In the genomic region with DNA sequence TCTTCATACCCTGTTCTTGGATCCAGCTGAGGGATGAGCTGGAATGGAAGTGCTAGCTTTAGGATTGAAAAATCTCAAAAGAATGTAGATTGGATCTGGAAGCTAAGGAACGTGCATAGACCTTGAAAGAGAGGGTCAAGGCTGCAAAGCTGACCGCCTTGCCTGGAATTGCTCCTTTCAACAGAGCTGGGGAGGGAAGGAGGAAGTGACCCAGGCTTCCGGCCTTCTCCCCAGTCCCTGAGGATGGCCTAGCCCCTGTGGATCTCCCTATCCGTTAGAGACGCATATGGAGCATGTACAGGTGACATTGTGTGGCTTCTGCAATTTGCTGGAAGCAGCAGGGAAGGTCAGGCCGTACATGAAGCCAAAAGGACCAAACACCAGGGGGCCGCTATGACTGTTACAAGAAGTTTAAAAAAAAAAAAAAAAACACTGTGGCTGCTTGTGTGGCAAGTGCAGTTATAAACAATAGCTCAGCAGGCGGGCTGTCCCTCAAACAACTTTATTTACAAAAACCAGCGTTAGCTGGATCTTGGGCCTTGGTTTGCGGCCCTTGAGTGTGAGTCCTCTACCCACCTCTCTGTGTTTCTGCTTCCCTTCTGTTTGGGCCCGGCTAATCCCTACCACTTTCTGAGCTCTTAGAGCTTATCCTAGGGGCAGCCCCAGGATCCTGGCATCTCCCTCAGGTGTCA, we compare ENCODE assay signal across 20 cellular contexts.
DNase-seq lines count a peak whose midpoint lies in the region; TF ChIP-seq lines count a peak whose summit lies in the region.
"Had no signal": no experiment of that assay in that cellular context is flagged by ENCODE, and none has a peak within 500 bp of the region (broad histone marks: within the 10 kb centered on the region; RNA-seq: fewer than 3 reads in every experiment).

No MANE protein-coding gene starts in this region.

- no peaks in the 10 kb centered on the region for H3K9me3 ChIP-seq in endodermal cell (ENCODE audit: control insufficient read depth, low read length)
- H3K9me3 ChIP-seq in breast epithelium: no peaks in the 10 kb centered on the region
- H3K9me3 ChIP-seq: A549, lower lobe of right lung, Peyer's patch, psoas muscle, stomach had no signal

- H3K9me3 Mint-ChIP-seq in endodermal cell (no peaks in the 10 kb centered on the region), progenitor cell of endocrine pancreas (ENCODE audit: low read depth) (no peaks in the 10 kb centered on the region)

- H3K36me3 ChIP-seq in endodermal cell (ENCODE audit: control insufficient read depth, insufficient read depth, low read length): no peaks in the 10 kb centered on the region
- H3K36me3 ChIP-seq in breast epithelium: no peaks in the 10 kb centered on the region
- H3K36me3 ChIP-seq: lower lobe of right lung, Peyer's patch had no signal

- intact Hi-C loops in breast epithelium (cut with DNase I; ENCODE audit: low total_unique reads): no loop called here

- peak; percentile 31 for TF ChIP-seq CTCF in endodermal cell (conservative IDR thresholded peaks at IDR 0.05)
- TF ChIP-seq CTCF in progenitor cell of endocrine pancreas (IDR thresholded peaks at IDR 0.05; ENCODE audit: unreplicated experiment): no peak
- no peak for TF ChIP-seq CTCF in breast epithelium (IDR thresholded peaks at IDR 0.05)

- H3K4me3 Mint-ChIP-seq in endodermal cell (no peak overlapping the region), progenitor cell of endocrine pancreas (ENCODE audit: low read depth) (no peak overlapping the region)
- H3K4me3 Mint-ChIP-seq: naive B cell had no signal

- H3K36me3 Mint-ChIP-seq in endodermal cell (ENCODE audit: low read depth): no peaks in the 10 kb centered on the region
- no peaks in the 10 kb centered on the region for H3K36me3 Mint-ChIP-seq in progenitor cell of endocrine pancreas (ENCODE audit: insufficient read depth)
- H3K36me3 Mint-ChIP-seq: naive B cell had no signal

- H3K27ac ChIP-seq in endodermal cell (ENCODE audit: low read depth, low read length): no peak overlapping the region
- no peak overlapping the region for H3K27ac ChIP-seq in breast epithelium
- H3K27ac ChIP-seq: A549, C4-2B, HL-60, lower lobe of right lung, Peyer's patch, psoas muscle, stomach, VCaP had no signal

- H3K4me3 ChIP-seq in endodermal cell (ENCODE audit: low read length) (no peak overlapping the region), breast epithelium (no peak overlapping the region)
- H3K4me3 ChIP-seq: A549, lower lobe of right lung, Peyer's patch, psoas muscle, stomach had no signal

- H3K4me1 ChIP-seq in endodermal cell (ENCODE audit: control insufficient read depth, insufficient read depth, low read length): peaks cover 17% of the 10 kb centered on the region
- H3K4me1 ChIP-seq in breast epithelium: peaks cover 0 to 3% of the 10 kb centered on the region in 2 donors
- H3K4me1 ChIP-seq: A549 had no signal

- no peak for TF ChIP-seq POLR2A in breast epithelium (IDR thresholded peaks at IDR 0.05)

- H3K27me3 Mint-ChIP-seq in endodermal cell (ENCODE audit: insufficient read depth): peaks cover 4% of the 10 kb centered on the region
- peaks cover 13% of the 10 kb centered on the region for H3K27me3 Mint-ChIP-seq in progenitor cell of endocrine pancreas
- H3K27me3 Mint-ChIP-seq: naive B cell had no signal

- peak; percentile 31 for DNase-seq in NCI-H748 (lab: John Stamatoyannopoulos, UW; ENCODE audit: unreplicated experiment)
- no peak for DNase-seq in NCI-H748 treated with DMSO at 0.1 percent for 48 hours (lab: John Stamatoyannopoulos, UW)
- DNase-seq in NCI-H345 (lab: John Stamatoyannopoulos, UW): peak; percentile 76
- DNase-seq in endodermal cell: peak; percentile 75
- DNase-seq in progenitor cell of endocrine pancreas (ENCODE audit: low spot score, unreplicated experiment): no peak
- no peak for DNase-seq in NCI-H524 treated with DMSO at 0.1 percent for 48 hours (lab: John Stamatoyannopoulos, UW)
- DNase-seq in cortex of kidney (lab: John Stamatoyannopoulos, UW): no peak
- no peak for DNase-seq in breast epithelium (ENCODE audit: low spot score in 2 of 2)
- DNase-seq: DMS79, lower lobe of right lung, naive B cell, NCI-H1105, NCI-H524, stomach had no signal

- H3K9ac ChIP-seq in endodermal cell (ENCODE audit: extremely low read depth, low read length, poor library complexity, severe bottlenecking): no peak overlapping the region

- H3K4me1 Mint-ChIP-seq in endodermal cell: peaks cover 49% of the 10 kb centered on the region
- peaks cover 4% of the 10 kb centered on the region for H3K4me1 Mint-ChIP-seq in progenitor cell of endocrine pancreas (ENCODE audit: low read depth)
- H3K4me1 Mint-ChIP-seq: naive B cell had no signal

- no peaks in the 10 kb centered on the region for H3K27me3 ChIP-seq in endodermal cell (ENCODE audit: control insufficient read depth, insufficient read depth, low read length, poor library complexity, severe bottlenecking)
- H3K27me3 ChIP-seq in breast epithelium: no peaks in the 10 kb centered on the region
- H3K27me3 ChIP-seq: Peyer's patch, stomach had no signal

- 44 to 52% methylated on average over 9 to 11 of the region's 11 CpGs for WGBS in endodermal cell (ENCODE audit: insufficient coverage in 1 of 2, insufficient read length in 1 of 2), 2 experiments

- H3K27ac Mint-ChIP-seq in endodermal cell (peak overlapping the region; percentile 65), progenitor cell of endocrine pancreas (peak overlapping the region; percentile 46)

Comparison
In these comparisons a context has a peak if more than half of its experiments do, and no peak if none do; other contexts are left out.
1. DNase-seq: peak in NCI-H748 (single experiment), NCI-H345 (single experiment) and endodermal cell (single experiment); none in NCI-H748 treated with DMSO at 0.1 percent for 48 hours (single experiment), progenitor cell of endocrine pancreas (single experiment), NCI-H524 treated with DMSO at 0.1 percent for 48 hours (single experiment), cortex of kidney (single experiment) and breast epithelium (0 of 2).